Comparison of ENCODE assay signal across 36 cellular contexts in the genomic region with DNA sequence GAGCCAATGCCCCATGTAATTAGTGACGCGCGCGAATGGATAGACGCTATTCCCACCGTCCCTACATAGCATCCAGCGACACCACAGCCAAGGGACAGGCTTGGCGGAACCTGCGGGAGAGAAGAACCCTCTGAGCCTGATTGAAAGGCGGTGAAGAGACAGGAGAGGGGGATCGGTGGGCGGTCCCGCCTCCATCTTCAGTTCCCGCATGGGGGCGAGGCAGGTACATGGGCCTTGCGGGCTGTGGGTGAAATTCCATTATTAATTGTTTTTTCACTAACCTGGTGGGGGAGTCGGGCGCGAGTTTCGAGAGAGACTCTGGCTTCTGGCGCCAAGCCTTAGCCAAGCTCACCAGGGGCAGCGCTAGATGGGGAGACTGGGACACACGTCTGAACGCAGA. TPM values are rescaled to one million over a fixed set of nuclear protein-coding genes. Genes with fewer than 3 reads are reported as not detected.
"Had no signal": no experiment of that assay in that cellular context is flagged by ENCODE, and none has a peak within 500 bp of the region (broad histone marks: within the 10 kb centered on the region; RNA-seq: fewer than 3 reads in every experiment).

No MANE protein-coding gene starts in this region.

- H3K36me3 ChIP-seq: ascending aorta, breast epithelium, cardiac muscle cell, esophagus squamous epithelium, gastroesophageal sphincter had no signal

- H3K4me1 Mint-ChIP-seq: activated CD4-positive, alpha-beta memory T cell treated with anti-CD3 and anti-CD28 coated beads, Interleukin-2, amount 10 ng/mL, durations not matched to agents 7 days and 5 days; activated CD4-positive, alpha-beta T cell treated with anti-CD3 and anti-CD28 coated beads for 36 hours; activated CD4-positive, alpha-beta T cell treated with anti-CD3 and anti-CD28 coated beads, Interleukin-2, amount 10 ng/mL, durations not matched to agents 7 days and 5 days; activated naive CD4-positive, alpha-beta T cell treated with anti-CD3 and anti-CD28 coated beads, Interleukin-2, amount 10 ng/mL, durations not matched to agents 7 days and 5 days; activated naive CD8-positive, alpha-beta T cell treated with anti-CD3 and anti-CD28 coated beads, Interleukin-2, amount 10 ng/mL, durations not matched to agents 7 days and 5 days; brain had no signal

- H3K9me3 Mint-ChIP-seq: activated CD4-positive, alpha-beta memory T cell treated with anti-CD3 and anti-CD28 coated beads, Interleukin-2, amount 10 ng/mL, durations not matched to agents 7 days and 5 days; activated CD4-positive, alpha-beta T cell treated with anti-CD3 and anti-CD28 coated beads, Interleukin-2, amount 10 ng/mL, durations not matched to agents 7 days and 5 days; activated naive CD4-positive, alpha-beta T cell treated with anti-CD3 and anti-CD28 coated beads, Interleukin-2, amount 50 U/mL, for 72 hours; activated naive CD8-positive, alpha-beta T cell treated with anti-CD3 and anti-CD28 coated beads, Interleukin-2, amount 10 ng/mL, durations not matched to agents 7 days and 5 days; activated T-cell treated with anti-CD3 and anti-CD28 coated beads, Interleukin-2, amount 50 U/mL, for 24 hours; activated T-cell treated with anti-CD3 and anti-CD28 coated beads, Interleukin-2, amount 50 U/mL, for 72 hours; dendritic cell treated with granulocyte-macrophage colony-stimulating factor and Interleukin-4, amounts not matched to agents 40 ng/mL and 50 ng/mL, for 4 days; effector memory CD8-positive, alpha-beta T cell had no signal

- DNase-seq: activated CD4-positive, alpha-beta memory T cell treated with anti-CD3 and anti-CD28 coated beads, Interleukin-2, amount 10 ng/mL, durations not matched to agents 7 days and 5 days; activated CD4-positive, alpha-beta T cell treated with anti-CD3 and anti-CD28 coated beads for 36 hours; activated CD4-positive, alpha-beta T cell treated with anti-CD3 and anti-CD28 coated beads, Interleukin-2, amount 10 ng/mL, durations not matched to agents 7 days and 5 days; activated CD4-positive, alpha-beta T cell treated with anti-CD3 and anti-CD28 coated beads, Interleukin-2, amount 50 U/mL, for 4 hours; activated CD4-positive, CD25-positive, alpha-beta regulatory T cell; activated CD4-positive, CD25-positive, alpha-beta regulatory T cell treated with anti-CD3 and anti-CD28 coated beads, Interleukin-2, amount 50 U/mL, for 72 hours; activated CD8-positive, alpha-beta memory T cell treated with anti-CD3 and anti-CD28 coated beads, Interleukin-2, amount 50 U/mL, for 48 hours; activated gamma-delta T cell; activated naive CD4-positive, alpha-beta T cell; activated naive CD4-positive, alpha-beta T cell treated with anti-CD3 and anti-CD28 coated beads, Interleukin-2, amount 10 ng/mL, durations not matched to agents 7 days and 5 days; activated naive CD8-positive, alpha-beta T cell treated with anti-CD3 and anti-CD28 coated beads, Interleukin-2, amount 10 ng/mL, durations not matched to agents 7 days and 5 days; activated T-cell treated with anti-CD3 and anti-CD28 coated beads for 4 hours; activated T-cell treated with anti-CD3 and anti-CD28 coated beads, Interleukin-2, amount 50 U/mL, for 24 hours; activated T-cell treated with anti-CD3 and anti-CD28 coated beads, Interleukin-2, amount 50 U/mL, for 72 hours; central memory CD4-positive, alpha-beta T cell; dorsolateral prefrontal cortex; effector CD4-positive, alpha-beta T cell; effector memory CD8-positive, alpha-beta T cell; esophagus squamous epithelium; foreskin melanocyte; T-helper 1 cell; T-helper 17 cell had no signal

- H3K4me1 ChIP-seq: ascending aorta, breast epithelium, esophagus squamous epithelium, gastroesophageal sphincter had no signal

- H3K27ac Mint-ChIP-seq: activated CD4-positive, alpha-beta memory T cell treated with anti-CD3 and anti-CD28 coated beads, Interleukin-2, amount 10 ng/mL, durations not matched to agents 7 days and 5 days; activated CD4-positive, alpha-beta T cell treated with anti-CD3 and anti-CD28 coated beads for 36 hours; activated CD4-positive, alpha-beta T cell treated with anti-CD3 and anti-CD28 coated beads, Interleukin-2, amount 10 ng/mL, durations not matched to agents 7 days and 5 days; activated naive CD4-positive, alpha-beta T cell treated with anti-CD3 and anti-CD28 coated beads, Interleukin-2, amount 10 ng/mL, durations not matched to agents 7 days and 5 days; activated naive CD4-positive, alpha-beta T cell treated with anti-CD3 and anti-CD28 coated beads, Interleukin-2, amount 50 U/mL, for 72 hours; activated naive CD8-positive, alpha-beta T cell treated with anti-CD3 and anti-CD28 coated beads, Interleukin-2, amount 10 ng/mL, durations not matched to agents 7 days and 5 days; activated T-cell treated with anti-CD3 and anti-CD28 coated beads, Interleukin-2, amount 50 U/mL, for 24 hours; activated T-cell treated with anti-CD3 and anti-CD28 coated beads, Interleukin-2, amount 50 U/mL, for 72 hours; brain; dendritic cell treated with granulocyte-macrophage colony-stimulating factor and Interleukin-4, amounts not matched to agents 40 ng/mL and 50 ng/mL, for 4 days; effector memory CD8-positive, alpha-beta T cell; T-helper 17 cell had no signal

- H3K36me3 Mint-ChIP-seq: activated naive CD4-positive, alpha-beta T cell treated with anti-CD3 and anti-CD28 coated beads, Interleukin-2, amount 10 ng/mL, durations not matched to agents 7 days and 5 days; activated naive CD4-positive, alpha-beta T cell treated with anti-CD3 and anti-CD28 coated beads, Interleukin-2, amount 50 U/mL, for 72 hours; activated naive CD8-positive, alpha-beta T cell treated with anti-CD3 and anti-CD28 coated beads, Interleukin-2, amount 10 ng/mL, durations not matched to agents 7 days and 5 days; brain had no signal

- ATAC-seq: activated CD4-positive, alpha-beta T cell treated with anti-CD3 and anti-CD28 coated beads for 36 hours; activated naive CD4-positive, alpha-beta T cell treated with anti-CD3 and anti-CD28 coated beads, Interleukin-2, amount 50 U/mL, for 72 hours; activated T-cell treated with anti-CD3 and anti-CD28 coated beads, Interleukin-2, amount 50 U/mL, for 72 hours; effector memory CD8-positive, alpha-beta T cell; gastroesophageal sphincter; T-helper 17 cell had no signal

- H3K4me3 ChIP-seq: ascending aorta, breast epithelium, cardiac muscle cell, coronary artery, dorsolateral prefrontal cortex, esophagus squamous epithelium, gastroesophageal sphincter had no signal

- H3K4me3 Mint-ChIP-seq: activated CD4-positive, alpha-beta memory T cell treated with anti-CD3 and anti-CD28 coated beads, Interleukin-2, amount 10 ng/mL, durations not matched to agents 7 days and 5 days; activated CD4-positive, alpha-beta T cell treated with anti-CD3 and anti-CD28 coated beads for 36 hours; activated CD4-positive, alpha-beta T cell treated with anti-CD3 and anti-CD28 coated beads, Interleukin-2, amount 10 ng/mL, durations not matched to agents 7 days and 5 days; activated naive CD4-positive, alpha-beta T cell treated with anti-CD3 and anti-CD28 coated beads, Interleukin-2, amount 10 ng/mL, durations not matched to agents 7 days and 5 days; activated naive CD8-positive, alpha-beta T cell treated with anti-CD3 and anti-CD28 coated beads, Interleukin-2, amount 10 ng/mL, durations not matched to agents 7 days and 5 days; activated T-cell treated with anti-CD3 and anti-CD28 coated beads, Interleukin-2, amount 50 U/mL, for 24 hours; activated T-cell treated with anti-CD3 and anti-CD28 coated beads, Interleukin-2, amount 50 U/mL, for 72 hours; brain; dendritic cell treated with granulocyte-macrophage colony-stimulating factor and Interleukin-4, amounts not matched to agents 40 ng/mL and 50 ng/mL, for 4 days; effector memory CD8-positive, alpha-beta T cell; T-helper 17 cell had no signal

- H3K27me3 ChIP-seq: ascending aorta, cardiac muscle cell had no signal

- H3K27ac ChIP-seq: ascending aorta, breast epithelium, cardiac muscle cell, coronary artery, dorsolateral prefrontal cortex, epithelial cell of prostate, esophagus squamous epithelium, gastroesophageal sphincter had no signal

- H3K9me3 ChIP-seq: ascending aorta, esophagus squamous epithelium, gastroesophageal sphincter had no signal

RNA-seq across cellular contexts. Expression of gene TEX101, which starts 8.4 kb away (rescaled TPM):
- total RNA-seq: activated CD4-positive, alpha-beta memory T cell treated with anti-CD3 and anti-CD28 coated beads, Interleukin-2, amount 10 ng/mL, durations not matched to agents 7 days and 5 days; activated CD4-positive, alpha-beta T cell treated with anti-CD3 and anti-CD28 coated beads for 36 hours; activated CD4-positive, alpha-beta T cell treated with anti-CD3 and anti-CD28 coated beads, Interleukin-2, amount 10 ng/mL, durations not matched to agents 7 days and 5 days; activated naive CD4-positive, alpha-beta T cell treated with anti-CD3 and anti-CD28 coated beads, Interleukin-2, amount 50 U/mL, for 72 hours; activated naive CD8-positive, alpha-beta T cell treated with anti-CD3 and anti-CD28 coated beads, Interleukin-2, amount 10 ng/mL, durations not matched to agents 7 days and 5 days; activated T-cell treated with anti-CD3 and anti-CD28 coated beads, Interleukin-2, amount 50 U/mL, for 72 hours; ascending aorta; breast epithelium; cardiac muscle cell; cerebellum; endothelial cell of umbilical vein; fibroblast of lung; fibroblast of villous mesenchyme; gastroesophageal sphincter; glomerular endothelial cell; T-helper 17 cell had no signal
- polyA plus RNA-seq: cardiac muscle cell, endothelial cell of umbilical vein, fibroblast of lung had no signal

RNA-seq across cellular contexts. Expression of gene CD177, which starts 52.8 kb away (rescaled TPM):
- total RNA-seq: activated CD4-positive, alpha-beta memory T cell treated with anti-CD3 and anti-CD28 coated beads, Interleukin-2, amount 10 ng/mL, durations not matched to agents 7 days and 5 days; activated CD4-positive, alpha-beta T cell treated with anti-CD3 and anti-CD28 coated beads for 36 hours; activated CD4-positive, alpha-beta T cell treated with anti-CD3 and anti-CD28 coated beads, Interleukin-2, amount 10 ng/mL, durations not matched to agents 7 days and 5 days; activated naive CD4-positive, alpha-beta T cell treated with anti-CD3 and anti-CD28 coated beads, Interleukin-2, amount 50 U/mL, for 72 hours; activated naive CD8-positive, alpha-beta T cell treated with anti-CD3 and anti-CD28 coated beads, Interleukin-2, amount 10 ng/mL, durations not matched to agents 7 days and 5 days; activated T-cell treated with anti-CD3 and anti-CD28 coated beads, Interleukin-2, amount 50 U/mL, for 72 hours; ascending aorta; cardiac muscle cell; T-helper 17 cell had no signal
- polyA plus RNA-seq: cardiac muscle cell, endothelial cell of umbilical vein had no signal

RNA-seq across cellular contexts. Expression of gene LYPD3, which starts 59.1 kb away (rescaled TPM):
- total RNA-seq: ascending aorta, cerebellum, endothelial cell of umbilical vein, glomerular endothelial cell had no signal
